Comparison of ENCODE assay signal across 29 cellular contexts in the genomic region with DNA sequence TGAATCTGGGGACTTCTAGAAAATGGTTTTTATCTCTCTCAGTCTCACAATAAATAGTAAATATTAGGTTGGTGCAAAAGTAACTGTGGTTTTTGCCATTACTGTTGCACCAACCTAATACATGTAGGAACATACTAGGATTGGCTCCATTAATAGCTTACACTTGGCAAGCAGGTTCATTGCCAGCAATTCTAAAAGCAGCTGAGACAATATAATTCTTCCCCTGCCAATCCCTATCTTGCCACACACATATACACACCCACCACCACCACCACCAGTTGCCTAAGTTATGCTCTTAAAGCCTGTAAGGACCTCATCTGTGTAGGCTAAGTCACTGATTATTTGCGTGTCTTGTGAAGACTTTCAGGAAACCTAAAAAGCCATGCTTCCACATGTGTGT.
"Had no signal": no experiment of that assay in that cellular context is flagged by ENCODE, and none has a peak within 500 bp of the region (broad histone marks: within the 10 kb centered on the region; RNA-seq: fewer than 3 reads in every experiment).

No MANE protein-coding gene starts in this region.

- H3K4me1 ChIP-seq: adrenal gland, breast epithelium, foreskin keratinocyte, gastrocnemius medialis, heart right ventricle had no signal

- ATAC-seq: activated CD4-positive, alpha-beta T cell treated with anti-CD3 and anti-CD28 coated beads for 36 hours; activated CD8-positive, alpha-beta memory T cell treated with anti-CD3 and anti-CD28 coated beads, Interleukin-2, amount 10 ng/mL, durations not matched to agents 7 days and 5 days; activated CD8-positive, alpha-beta T cell treated with anti-CD3 and anti-CD28 coated beads, Interleukin-2, amount 10 ng/mL, durations not matched to agents 7 days and 5 days; activated naive CD8-positive, alpha-beta T cell treated with anti-CD3 and anti-CD28 coated beads, Interleukin-2, amount 50 U/mL, for 24 hours; esophagus mucosa; foreskin keratinocyte had no signal

- H3K4me3 ChIP-seq: adrenal gland, breast epithelium, cardiac muscle cell, coronary artery, dorsolateral prefrontal cortex, gastrocnemius medialis, heart right ventricle had no signal

- H3K36me3 ChIP-seq: adrenal gland, cardiac muscle cell had no signal

- H3K27me3 ChIP-seq: adrenal gland, breast epithelium, cardiac muscle cell, dorsolateral prefrontal cortex, foreskin keratinocyte, gastrocnemius medialis, heart right ventricle had no signal

- H3K27ac ChIP-seq: adrenal gland, breast epithelium, cardiac muscle cell, coronary artery, dorsolateral prefrontal cortex, foreskin keratinocyte, gastrocnemius medialis, heart right ventricle had no signal

- H3K9me3 ChIP-seq: adrenal gland, gastrocnemius medialis had no signal

- DNase-seq: activated CD4-positive, alpha-beta memory T cell treated with anti-CD3 and anti-CD28 coated beads for 36 hours; activated CD4-positive, alpha-beta T cell treated with anti-CD3 and anti-CD28 coated beads for 36 hours; activated CD4-positive, alpha-beta T cell treated with anti-CD3 and anti-CD28 coated beads, Interleukin-2, amount 10 ng/mL, durations not matched to agents 24 days and 14 days; activated CD4-positive, CD25-positive, alpha-beta regulatory T cell; activated CD4-positive, CD25-positive, alpha-beta regulatory T cell treated with anti-CD3 and anti-CD28 coated beads, Interleukin-2, amount 50 U/mL, for 72 hours; activated CD8-positive, alpha-beta memory T cell treated with anti-CD3 and anti-CD28 coated beads, Interleukin-2, amount 10 ng/mL, durations not matched to agents 7 days and 5 days; activated CD8-positive, alpha-beta memory T cell treated with anti-CD3 and anti-CD28 coated beads, Interleukin-2, amount 50 U/mL, for 4 hours; activated CD8-positive, alpha-beta T cell treated with anti-CD3 and anti-CD28 coated beads, Interleukin-2, amount 10 ng/mL, durations not matched to agents 7 days and 5 days; activated effector memory CD4-positive, alpha-beta T cell treated with anti-CD3 and anti-CD28 coated beads, Interleukin-2, amount 50 U/mL, for 16 hours; activated naive CD4-positive, alpha-beta T cell treated with anti-CD3 and anti-CD28 coated beads for 36 hours; activated naive CD8-positive, alpha-beta T cell treated with anti-CD3 and anti-CD28 coated beads for 36 hours; activated naive CD8-positive, alpha-beta T cell treated with anti-CD3 and anti-CD28 coated beads, Interleukin-2, amount 50 U/mL, for 24 hours; activated T-cell treated with anti-CD3 and anti-CD28 coated beads, Interleukin-2, amount 50 U/mL, for 1 hour; activated T-cell treated with anti-CD3 and anti-CD28 coated beads, Interleukin-2, amount 50 U/mL, for 48 hours; adrenal gland; amygdala; aorta; dorsolateral prefrontal cortex; effector memory CD4-positive, alpha-beta T cell; endodermal cell; foreskin keratinocyte; gastrocnemius medialis; glutamatergic neuron; heart right ventricle; T-helper 2 cell had no signal
